ENCODE assay signal across 9 cellular contexts in the genomic region with DNA sequence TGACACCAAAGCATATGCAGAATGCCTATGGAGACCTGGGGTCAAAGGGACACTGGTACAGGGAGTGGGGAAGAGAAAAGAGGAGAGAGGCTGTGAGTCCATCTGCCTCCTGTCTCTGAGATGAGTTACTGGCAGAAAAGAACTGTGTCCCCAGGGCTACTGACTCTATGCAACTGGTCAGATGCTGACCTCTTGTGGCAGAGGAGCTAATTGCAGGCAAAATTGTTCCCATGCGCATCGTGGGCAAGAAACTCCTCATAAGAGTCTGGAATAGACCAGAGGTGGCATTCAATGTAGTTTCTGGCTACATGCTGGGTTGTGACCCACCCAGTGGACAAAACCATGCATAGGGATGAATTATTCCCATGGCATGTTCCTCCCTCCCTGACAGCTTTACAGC. TPM values are rescaled to one million over a fixed set of nuclear protein-coding genes. Genes with fewer than 3 reads are reported as not detected.
A peak's percentile ranks its signal among the peaks of the same experiment; 100 is the strongest.
DNase-seq lines count a peak whose midpoint lies in the region; ATAC-seq and TF ChIP-seq lines count a peak whose summit lies in the region.
"Had no signal": no experiment of that assay in that cellular context is flagged by ENCODE, and none has a peak within 500 bp of the region (broad histone marks: within the 10 kb centered on the region; RNA-seq: fewer than 3 reads in every experiment).

No MANE protein-coding gene starts in this region.

- TF ChIP-seq CTCF in Peyer's patch (IDR thresholded peaks at IDR 0.05) (peak in 4 of 6 experiments; percentile 30 to 88 (median 78)), endothelial cell (IDR thresholded peaks at IDR 0.05; ENCODE audit: unreplicated experiment) (peak; percentile 81)

- peaks cover 0 to 8% (median 4%) of the 10 kb centered on the region in 4 donors for H3K9me3 ChIP-seq in Peyer's patch

- H3K4me3 Mint-ChIP-seq in endothelial cell (ENCODE audit: unreplicated experiment): no peak overlapping the region

- peaks cover 9% of the 10 kb centered on the region for H3K27me3 Mint-ChIP-seq in endothelial cell (ENCODE audit: unreplicated experiment)

- H3K27ac Mint-ChIP-seq in endothelial cell (ENCODE audit: unreplicated experiment): no peak overlapping the region

- DNase-seq in activated CD4-positive, CD25-positive, alpha-beta regulatory T cell treated with anti-CD3 and anti-CD28 coated beads, Interleukin-2, amount 50 U/mL, for 72 hours: peak; percentile 58
- DNase-seq in Peyer's patch (peak in 2 of 3 donors; percentile 56 to 76), endothelial cell (ENCODE audit: low spot score) (no peak), cortex of kidney (lab: John Stamatoyannopoulos, UW) (no peak), cerebellum (ENCODE audit: low spot score) (no peak)
- peak; percentile 12 for DNase-seq in stimulated activated CD8-positive, alpha-beta memory T cell treated with anti-CD3 and anti-CD28 coated beads, Interleukin-15, amount 100 ng/mL, for 48 hours (ENCODE audit: low read depth in 2 of 2)

- peaks cover 0 to 5% (median 0%) of the 10 kb centered on the region in 3 donors for H3K36me3 ChIP-seq in Peyer's patch
- H3K36me3 ChIP-seq: BLaER1 treated with 17β-estradiol and CSF1 and Interleukin-3, amounts not matched to agents 10 nM and 100 nM had no signal

- peaks cover 4% of the 10 kb centered on the region for H3K36me3 Mint-ChIP-seq in endothelial cell (ENCODE audit: low read depth, unreplicated experiment)

- H3K4me1 Mint-ChIP-seq in endothelial cell (ENCODE audit: unreplicated experiment): peaks cover 5% of the 10 kb centered on the region

- H3K27ac ChIP-seq in Peyer's patch: peak overlapping the region in 3 of 4 donors; percentile 27 to 92 (median 82)
- H3K27ac ChIP-seq: BLaER1 treated with 17β-estradiol and CSF1 and Interleukin-3, amounts not matched to agents 10 nM and 100 nM had no signal

- no peak overlapping the region for H3K4me3 ChIP-seq in Peyer's patch
- H3K4me3 ChIP-seq: BLaER1 treated with 17β-estradiol and CSF1 and Interleukin-3, amounts not matched to agents 10 nM and 100 nM had no signal

- H3K4me1 ChIP-seq in Peyer's patch: peaks cover 0 to 22% (median 3%) of the 10 kb centered on the region in 4 donors

- no peaks in the 10 kb centered on the region for H3K9me3 Mint-ChIP-seq in endothelial cell (ENCODE audit: unreplicated experiment)

- H3K27me3 ChIP-seq in Peyer's patch: no peaks in the 10 kb centered on the region
- H3K27me3 ChIP-seq: BLaER1 treated with 17β-estradiol and CSF1 and Interleukin-3, amounts not matched to agents 10 nM and 100 nM had no signal

- TF ChIP-seq POLR2A in Peyer's patch (IDR thresholded peaks at IDR 0.05): no peak

- no peak for ATAC-seq in activated CD4-positive, CD25-positive, alpha-beta regulatory T cell treated with anti-CD3 and anti-CD28 coated beads, Interleukin-2, amount 50 U/mL, for 24 hours
- ATAC-seq in GM19455 (IDR thresholded peaks at IDR 0.05; ENCODE audit: unreplicated experiment): no peak

RNA-seq across cellular contexts. Expression of a gene that starts 26.1 kb away (rescaled TPM):
- 10 to 100 TPM; 13.7 to 78.4 (median 22.5) TPM for total RNA-seq in Peyer's patch
- total RNA-seq in endothelial cell (ENCODE audit: unreplicated experiment): 12.3 TPM
- total RNA-seq in cerebellum: 0.91 TPM

RNA-seq across cellular contexts. Expression of a gene that starts 47.9 kb away (rescaled TPM):
- total RNA-seq in Peyer's patch (10 to 100 TPM in 3 of 4 donors, 1 to 10 TPM in 1; 6.6 to 36.9 (median 24.7) TPM), endothelial cell (ENCODE audit: unreplicated experiment) (not detected), cerebellum (0.27 TPM)

Comparison
In these comparisons a context has a peak if more than half of its experiments do, and no peak if none do; other contexts are left out.
1. DNase-seq: peak in activated CD4-positive, CD25-positive, alpha-beta regulatory T cell treated with anti-CD3 and anti-CD28 coated beads, Interleukin-2, amount 50 U/mL, for 72 hours (single experiment), Peyer's patch (2 of 3) and stimulated activated CD8-positive, alpha-beta memory T cell treated with anti-CD3 and anti-CD28 coated beads, Interleukin-15, amount 100 ng/mL, for 48 hours (2 of 2); none in endothelial cell (single experiment), cortex of kidney (single experiment) and cerebellum (single experiment).